8 cellular contexts compared by ENCODE assay signal in genomic region chr22:49979587-49980264, GRCh38. TPM values are rescaled to one million over a fixed set of nuclear protein-coding genes. Genes with fewer than 3 reads are reported as not detected.
A peak's percentile ranks its signal among the peaks of the same experiment; 100 is the strongest.
DNase-seq lines count a peak whose midpoint lies in the region; ATAC-seq and TF ChIP-seq lines count a peak whose summit lies in the region.

No MANE protein-coding gene starts in this region.

- H3K9me3 ChIP-seq in PC-3 (ENCODE audit: low read length) (no peaks in the 10 kb centered on the region), mammary epithelial cell (replicated peaks; ENCODE audit: insufficient read depth, low read length) (no peaks in the 10 kb centered on the region)

- H3K4me1 ChIP-seq in PC-3 (ENCODE audit: insufficient read depth, low read length) (no peaks in the 10 kb centered on the region), mammary epithelial cell (ENCODE audit: insufficient read depth, low read length) (peaks cover 7% of the 10 kb centered on the region)

- H3K9me3 Mint-ChIP-seq in nephron progenitor cell = peaks cover 45% of the 10 kb centered on the region

- H3K4me3 Mint-ChIP-seq in nephron progenitor cell = no peak overlapping the region

- H3K27me3 ChIP-seq in PC-3 (ENCODE audit: low read length) = no peaks in the 10 kb centered on the region
- H3K27me3 ChIP-seq in mammary epithelial cell (ENCODE audit: insufficient read depth, low read length) = peaks cover 6% of the 10 kb centered on the region

- peak; percentile 28 for DNase-seq in stimulated activated naive CD4-positive, alpha-beta T cell treated with Interleukin-2 at 50 U/mL for 16 hours (lab: John Stamatoyannopoulos, UW)
- DNase-seq in stimulated activated naive CD4-positive, alpha-beta T cell (lab: John Stamatoyannopoulos, UW) = no peak
- peak; percentile 63 for DNase-seq in PC-3
- no peak for DNase-seq in mammary epithelial cell
- DNase-seq in nephron progenitor cell = peak; percentile 25
- DNase-seq in NCI-H524 treated with DMSO at 0.1 percent for 48 hours (lab: John Stamatoyannopoulos, UW) = no peak

- H4K20me1 ChIP-seq in PC-3 (ENCODE audit: low read length) (no peaks in the 10 kb centered on the region), mammary epithelial cell (ENCODE audit: insufficient read depth, low read length) (no peaks in the 10 kb centered on the region)

- H3K79me2 ChIP-seq in PC-3 (ENCODE audit: low read length) = no peaks in the 10 kb centered on the region
- H3K79me2 ChIP-seq in mammary epithelial cell (ENCODE audit: insufficient read depth, low read length) = no peaks in the 10 kb centered on the region

- dilution Hi-C loops in mammary epithelial cell (cut with HindIII; ENCODE audit: low sequenced_read_pairs) = no loop called here

- H3K4me2 ChIP-seq in PC-3 (ENCODE audit: low read length) (no peak overlapping the region), mammary epithelial cell (ENCODE audit: insufficient read depth, low read depth, low read length) (no peak overlapping the region)

- BruUV-seq in PC-3 (replicated peaks; lab: Mats Ljungman, UMichigan) (no TSS peak), mammary epithelial cell (replicated peaks; lab: Mats Ljungman, UMichigan) (no TSS peak)

- ATAC-seq in PC-3 (peak; percentile 53; the same call in 1 of the 2 replicates), HG03439 (IDR thresholded peaks at IDR 0.05; ENCODE audit: unreplicated experiment) (no peak), GM21576 (IDR thresholded peaks at IDR 0.05; ENCODE audit: unreplicated experiment) (no peak)

- no peaks in the 10 kb centered on the region for H3K36me3 ChIP-seq in PC-3 (ENCODE audit: low read depth, low read length)
- no peaks in the 10 kb centered on the region for H3K36me3 ChIP-seq in mammary epithelial cell (ENCODE audit: insufficient read depth, low read length)

- CTCF ChIA-PET in PC-3 (lab: Charles Lee) (no interaction called here), mammary epithelial cell (lab: Charles Lee; ENCODE audit: low non-redundant PET) (no interaction called here)

- POLR2A ChIA-PET in PC-3 (lab: Charles Lee; ENCODE audit: unreplicated experiment) = no interaction called here

- no peak overlapping the region for H2AFZ ChIP-seq in PC-3 (ENCODE audit: low read length)
- H2AFZ ChIP-seq in mammary epithelial cell (ENCODE audit: low read depth, low read length) = no peak overlapping the region

- peak; percentile 71 for TF ChIP-seq CTCF in PC-3 (conservative IDR thresholded peaks at IDR 0.05; ENCODE audit: low read depth, low read length)
- peak; percentile 55 to 77 for TF ChIP-seq CTCF in mammary epithelial cell (conservative IDR thresholded peaks at IDR 0.05 in 1 of 2, IDR thresholded peaks at IDR 0.05 in 1 of 2; ENCODE audit: extremely low read depth in 1 of 2, insufficient read depth in 1 of 2, low read depth in 1 of 2, low read length in 2 of 2)
- peak; percentile 44 for TF ChIP-seq CTCF in nephron progenitor cell (IDR thresholded peaks at IDR 0.05)

- in situ Hi-C loops in mammary epithelial cell (cut with MboI; ENCODE audit: low sequenced_read_pairs in 2 of 2) = no loop called here

- no peaks in the 10 kb centered on the region for H3F3A ChIP-seq in PC-3 (ENCODE audit: low read length, unreplicated experiment)

- no peak overlapping the region for H3K9ac ChIP-seq in PC-3 (ENCODE audit: low read length)
- no peak overlapping the region for H3K9ac ChIP-seq in mammary epithelial cell (ENCODE audit: insufficient read depth, low read length)

- no peak overlapping the region for H3K4me3 ChIP-seq in PC-3 (ENCODE audit: low read length)
- no peak overlapping the region for H3K4me3 ChIP-seq in mammary epithelial cell (replicated peaks in 1 of 3; ENCODE audit: insufficient read depth in 1 of 3, low read depth in 2 of 3, low read length in 3 of 3)

- peaks cover 61% of the 10 kb centered on the region for H3K27me3 Mint-ChIP-seq in nephron progenitor cell (ENCODE audit: low read depth, poor library complexity)

- intact Hi-C loops in PC-3 (cut with micrococcal nuclease) = loop anchor here (10.0 kb wide), 1 partner anchor 55 kb away; no protein-coding TSS in a partner anchor
- intact Hi-C loops in mammary epithelial cell (cut with micrococcal nuclease) = loop anchor here (5.0 kb wide), 1 partner anchor 53 kb away; no protein-coding TSS in a partner anchor

- 47% methylated on average over 7 of the region's 7 CpGs for WGBS in mammary epithelial cell (ENCODE audit: low coverage, missing lambda C conversion rate)

- H3K9me2 ChIP-seq in PC-3 (replicated peaks; ENCODE audit: low read length) = no peaks in the 10 kb centered on the region

- H3K36me3 Mint-ChIP-seq in nephron progenitor cell (ENCODE audit: low read depth) = peaks cover 14% of the 10 kb centered on the region

- peaks cover 6% of the 10 kb centered on the region for H3K4me1 Mint-ChIP-seq in nephron progenitor cell

- H3K27ac Mint-ChIP-seq in nephron progenitor cell = no peak overlapping the region

- H3K27ac ChIP-seq in PC-3 (ENCODE audit: low read length) (no peak overlapping the region), mammary epithelial cell (ENCODE audit: insufficient read depth, low read depth, low read length) (no peak overlapping the region)

RNA-seq across cellular contexts. Expression of gene PIM3, which starts 19.2 kb away (rescaled TPM):
- total RNA-seq in PC-3 (2014; rRNA removed) = 61.7 and 72.8 TPM in 2 replicates
- 10 to 100 TPM; 26.6 to 68.7 TPM for total RNA-seq in mammary epithelial cell
- 11.1 TPM for polyA plus RNA-seq in mammary epithelial cell
- polyA minus RNA-seq in mammary epithelial cell = 6.3 TPM

RNA-seq across cellular contexts. Expression of gene IL17REL, which starts 32.8 kb away (rescaled TPM):
- total RNA-seq in PC-3 (2014; rRNA removed) = 0.04 TPM in 1 of 2 replicates, not detected in the other
- not detected for total RNA-seq in mammary epithelial cell
- polyA plus RNA-seq in mammary epithelial cell = not detected
- polyA minus RNA-seq in mammary epithelial cell = not detected

Comparison
In these comparisons a context has a peak if more than half of its experiments do, and no peak if none do; other contexts are left out.
1. DNase-seq: peak in stimulated activated naive CD4-positive, alpha-beta T cell treated with Interleukin-2 at 50 U/mL for 16 hours (single experiment), PC-3 (single experiment) and nephron progenitor cell (single experiment); none in stimulated activated naive CD4-positive, alpha-beta T cell (0 of 6), mammary epithelial cell (single experiment) and NCI-H524 treated with DMSO at 0.1 percent for 48 hours (single experiment).
2. Peak in every context shown above with its lines, with median percentiles within 50 percentile points of each other: CTCF ChIP-seq.